Comparison of ENCODE assay signal across 13 cellular contexts in the genomic region with DNA sequence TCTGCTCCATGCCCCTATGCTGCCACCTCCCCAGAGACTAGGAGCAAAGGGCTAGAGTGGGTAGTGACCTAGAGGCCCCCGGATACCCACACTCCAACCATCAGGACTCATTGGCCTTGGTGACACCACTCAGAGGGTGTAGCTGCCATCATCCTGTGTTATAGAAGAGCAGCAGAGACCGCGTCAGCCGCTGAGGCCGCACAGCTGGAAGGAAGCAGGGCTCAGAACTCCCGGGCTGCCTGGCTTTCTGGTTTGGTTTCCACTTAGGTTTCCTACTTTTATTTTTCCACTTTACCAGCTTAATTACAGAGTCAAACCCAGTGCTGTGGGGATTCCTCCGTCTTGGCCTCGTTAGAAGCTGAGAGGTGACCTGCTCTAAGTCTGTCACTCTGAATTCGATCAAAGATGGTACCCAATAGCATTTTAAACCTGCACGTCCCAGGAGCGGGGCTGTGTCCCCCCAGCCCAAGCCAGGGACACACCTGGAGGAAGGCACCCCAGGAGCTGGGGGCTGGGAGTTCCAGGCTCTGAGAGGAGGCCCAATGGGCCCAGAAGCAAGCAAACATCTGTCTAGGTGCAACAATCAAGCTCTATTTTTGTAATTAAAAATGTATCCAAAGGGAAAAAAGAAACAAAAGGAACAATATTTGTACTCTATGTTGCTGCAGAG. TPM values are rescaled to one million over a fixed set of nuclear protein-coding genes. Genes with fewer than 3 reads are reported as not detected.
DNase-seq lines count a peak whose midpoint lies in the region; ATAC-seq and TF ChIP-seq lines count a peak whose summit lies in the region.
"Had no signal": no experiment of that assay in that cellular context is flagged by ENCODE, and none has a peak within 500 bp of the region (broad histone marks: within the 10 kb centered on the region; RNA-seq: fewer than 3 reads in every experiment).

No MANE protein-coding gene starts in this region.

- no peaks in the 10 kb centered on the region for H3K9me3 Mint-ChIP-seq in progenitor cell of endocrine pancreas (ENCODE audit: low read depth)
- H3K9me3 Mint-ChIP-seq: activated naive CD4-positive, alpha-beta T cell treated with anti-CD3 and anti-CD28 coated beads for 36 hours; stimulated activated naive CD8-positive, alpha-beta T cell treated with anti-CD3 and anti-CD28 coated beads, Interleukin-15, Interleukin-2, amounts not matched to agents 100 ng/mL and 50 ng/mL, for 24 hours had no signal

- H3K36me3 ChIP-seq in esophagus muscularis mucosa = peaks cover 0 to 5% (median 0%) of the 10 kb centered on the region in 4 donors

- peaks cover 5% of the 10 kb centered on the region for H3K36me3 Mint-ChIP-seq in progenitor cell of endocrine pancreas (ENCODE audit: insufficient read depth)

- no peak for TF ChIP-seq EP300 in esophagus muscularis mucosa (IDR thresholded peaks at IDR 0.05)

- peak overlapping the region; percentile 91 to 94 (median 91) for H3K27ac ChIP-seq in esophagus muscularis mucosa (replicated peaks in 1 of 4)
- H3K27ac ChIP-seq: skin epidermis had no signal

- intact Hi-C loops in esophagus muscularis mucosa (cut with DNase I) = loop anchor here (1.0 to 5.0 kb wide), 2 partner anchors 355 to 460 kb away; no protein-coding TSS in a partner anchor

- TF ChIP-seq POLR2A in esophagus muscularis mucosa (IDR thresholded peaks at IDR 0.05; ENCODE audit: low read depth) = no peak

- H3K9me3 ChIP-seq in esophagus muscularis mucosa = no peaks in the 10 kb centered on the region
- H3K9me3 ChIP-seq: Caco-2 had no signal

- H3K4me1 ChIP-seq in esophagus muscularis mucosa = peaks cover 49 to 76% (median 62%) of the 10 kb centered on the region in 4 donors

- TF ChIP-seq CTCF in esophagus muscularis mucosa (IDR thresholded peaks at IDR 0.05) = no peak
- TF ChIP-seq CTCF in progenitor cell of endocrine pancreas (IDR thresholded peaks at IDR 0.05; ENCODE audit: unreplicated experiment) = no peak

- H3K4me1 Mint-ChIP-seq in progenitor cell of endocrine pancreas (ENCODE audit: low read depth) = peaks cover 16% of the 10 kb centered on the region

- no peak overlapping the region for H3K4me3 Mint-ChIP-seq in progenitor cell of endocrine pancreas (ENCODE audit: low read depth)
- H3K4me3 Mint-ChIP-seq: activated naive CD4-positive, alpha-beta T cell treated with anti-CD3 and anti-CD28 coated beads for 36 hours; stimulated activated naive CD8-positive, alpha-beta T cell treated with anti-CD3 and anti-CD28 coated beads, Interleukin-15, Interleukin-2, amounts not matched to agents 100 ng/mL and 50 ng/mL, for 24 hours had no signal

- peak; percentile 22 for DNase-seq in NCI-H146 (lab: John Stamatoyannopoulos, UW)
- DNase-seq in NCI-H146 treated with DMSO at 0.1 percent for 48 hours (lab: John Stamatoyannopoulos, UW; ENCODE audit: unreplicated experiment) = no peak
- DNase-seq in HT1080 (ENCODE audit: low read depth) = peak; percentile 16
- no peak for DNase-seq in esophagus muscularis mucosa (ENCODE audit: extremely low spot score)
- no peak for DNase-seq in progenitor cell of endocrine pancreas (ENCODE audit: low spot score, unreplicated experiment)
- no peak for DNase-seq in NOMO-1 treated with DMSO at 0.1 percent for 48 hours (lab: John Stamatoyannopoulos, UW; ENCODE audit: unreplicated experiment)

- ATAC-seq in HG03342 (IDR thresholded peaks at IDR 0.05; ENCODE audit: unreplicated experiment) (no peak), GM18868 (IDR thresholded peaks at IDR 0.05; ENCODE audit: unreplicated experiment) (no peak)

- 76% methylated on average over 11 of the region's 11 CpGs for WGBS in esophagus muscularis mucosa

- H3K27me3 Mint-ChIP-seq in progenitor cell of endocrine pancreas = peaks cover 4% of the 10 kb centered on the region

- H3K27me3 ChIP-seq in esophagus muscularis mucosa = no peaks in the 10 kb centered on the region

- peak overlapping the region; percentile 69 for H3K27ac Mint-ChIP-seq in progenitor cell of endocrine pancreas
- H3K27ac Mint-ChIP-seq: activated naive CD4-positive, alpha-beta T cell treated with anti-CD3 and anti-CD28 coated beads for 36 hours; stimulated activated naive CD8-positive, alpha-beta T cell treated with anti-CD3 and anti-CD28 coated beads, Interleukin-15, Interleukin-2, amounts not matched to agents 100 ng/mL and 50 ng/mL, for 24 hours had no signal

- no peak overlapping the region for H3K4me3 ChIP-seq in esophagus muscularis mucosa
- H3K4me3 ChIP-seq: skin epidermis had no signal

RNA-seq across cellular contexts. Expression of a gene that starts 2.1 kb away (rescaled TPM):
- 2.1 and 4.4 TPM in 2 replicates for total RNA-seq in HT1080 (2014; rRNA removed; shearing (Covaris generic))
- 0.86 and 1.7 TPM in 2 replicates for polyA plus RNA-seq in HT1080 (2015; cell fraction: cytosol; rRNA removed)
- 1.3 and 1.5 TPM in 2 replicates for polyA plus RNA-seq in HT1080 (2015; cell fraction: nucleus; rRNA removed)
- 100 to 1,000 TPM; 153 to 349 (median 186) TPM for total RNA-seq in esophagus muscularis mucosa
- 247 and 268 TPM in 2 replicates for total RNA-seq in progenitor cell of endocrine pancreas

RNA-seq across cellular contexts. Expression of a gene that starts 41.6 kb away (rescaled TPM):
- total RNA-seq in HT1080 (2014; rRNA removed; shearing (Covaris generic)) = 71.3 and 193 TPM in 2 replicates
- polyA plus RNA-seq in HT1080 (2015; cell fraction: cytosol; rRNA removed) = 279 and 295 TPM in 2 replicates
- polyA plus RNA-seq in HT1080 (2015; cell fraction: nucleus; rRNA removed) = 40.8 and 82.2 TPM in 2 replicates
- total RNA-seq in esophagus muscularis mucosa (1 to 10 TPM in 2 of 4 donors, under 1 TPM in 2; 0.83 to 2.3 (median 1.3) TPM), progenitor cell of endocrine pancreas (1.2 and 1.9 TPM in 2 replicates)
- polyA plus RNA-seq: neural cell had no signal

Comparison
In these comparisons a context has a peak if more than half of its experiments do, and no peak if none do; other contexts are left out.
1. DNase-seq: peak in NCI-H146 (single experiment) and HT1080 (single experiment); none in NCI-H146 treated with DMSO at 0.1 percent for 48 hours (single experiment), esophagus muscularis mucosa (single experiment), progenitor cell of endocrine pancreas (single experiment) and NOMO-1 treated with DMSO at 0.1 percent for 48 hours (single experiment).
2. RNA of a gene that starts 2.1 kb away (total RNA-seq): 247 to 268 TPM in progenitor cell of endocrine pancreas and 153 to 349 TPM in esophagus muscularis mucosa; 2.1 to 4.4 TPM in HT1080; every median in the first group is over 10 times any median in the second.
3. RNA of a gene that starts 41.6 kb away (total RNA-seq): 71.3 to 193 TPM in HT1080; 0.83 to 2.3 TPM in esophagus muscularis mucosa and 1.2 to 1.9 TPM in progenitor cell of endocrine pancreas; every median in the first group is over 10 times any median in the second.